8 cellular contexts compared by ENCODE assay signal in the genomic region with DNA sequence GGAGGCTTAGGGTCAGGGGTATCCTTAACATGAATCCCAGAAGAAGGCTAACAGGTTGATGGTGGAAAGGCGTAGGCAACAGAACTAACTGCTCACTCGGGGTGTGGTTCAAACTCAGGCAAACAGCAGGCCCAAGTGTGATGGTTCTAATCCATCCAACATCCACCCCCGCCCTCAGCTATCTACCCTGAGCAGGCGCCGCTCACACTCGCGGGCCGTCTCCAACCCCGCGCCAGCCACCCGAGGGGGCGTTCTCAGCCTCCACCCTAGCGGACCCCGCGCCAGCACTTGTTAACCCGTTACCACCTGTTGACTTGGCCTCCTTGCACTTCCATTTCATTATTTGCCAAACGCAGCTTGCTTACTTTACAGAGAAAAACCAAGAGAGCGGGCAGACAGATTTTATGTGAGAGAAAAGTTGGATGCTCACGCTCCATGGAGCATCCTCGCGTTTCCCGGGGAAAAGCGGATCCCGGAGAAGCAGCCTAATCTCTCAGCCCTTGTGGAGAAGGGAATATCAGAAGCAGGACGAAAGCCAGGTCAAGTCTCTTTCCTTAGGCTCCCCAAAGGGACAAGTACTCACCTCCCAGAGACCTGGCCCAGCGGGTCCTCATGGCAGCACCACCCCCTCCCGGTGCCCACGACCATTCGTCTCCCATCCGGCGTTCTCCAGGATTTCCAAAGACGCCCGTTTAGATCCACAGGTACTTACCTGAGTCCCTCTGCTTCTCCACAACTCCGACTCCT. TPM values are rescaled to one million over a fixed set of nuclear protein-coding genes. Genes with fewer than 3 reads are reported as not detected.
A peak's percentile ranks its signal among the peaks of the same experiment; 100 is the strongest.
DNase-seq lines count a peak whose midpoint lies in the region; ATAC-seq and TF ChIP-seq lines count a peak whose summit lies in the region.

No MANE protein-coding gene starts in this region.

- H3K27ac Mint-ChIP-seq in stimulated activated naive CD8-positive, alpha-beta T cell treated with anti-CD3 and anti-CD28 coated beads, Interleukin-15, amount 100 ng/mL, for 72 hours = no peak overlapping the region

- H3K4me1 Mint-ChIP-seq in activated T-cell treated with anti-CD3 and anti-CD28 coated beads, Interleukin-2, amount 50 U/mL, for 4 hours (ENCODE audit: low read depth) = peaks cover 21% of the 10 kb centered on the region
- peaks cover 26% of the 10 kb centered on the region for H3K4me1 Mint-ChIP-seq in stimulated activated naive CD8-positive, alpha-beta T cell treated with anti-CD3 and anti-CD28 coated beads, Interleukin-15, amount 100 ng/mL, for 72 hours

- TF ChIP-seq POLR2A in GM18505 (IDR thresholded peaks at IDR 0.05; ENCODE audit: borderline replicate concordance, extremely low read depth, insufficient read depth, insufficient read length) = no peak

- H3K9me3 Mint-ChIP-seq in activated T-cell treated with anti-CD3 and anti-CD28 coated beads, Interleukin-2, amount 50 U/mL, for 4 hours = no peaks in the 10 kb centered on the region
- no peaks in the 10 kb centered on the region for H3K9me3 Mint-ChIP-seq in stimulated activated naive CD8-positive, alpha-beta T cell treated with anti-CD3 and anti-CD28 coated beads, Interleukin-15, amount 100 ng/mL, for 72 hours

- no peak for DNase-seq in activated T-cell treated with anti-CD3 and anti-CD28 coated beads, Interleukin-2, amount 50 U/mL, for 4 hours
- DNase-seq in activated T-cell treated with anti-CD3 and anti-CD28 coated beads for 4 hours (no peak), astrocyte of the hippocampus (ENCODE audit: low read depth, low spot score) (peak; percentile 26), iPS-NIHi11 (ENCODE audit: low spot score) (peak; percentile 43), cerebellar nuclear complex (lab: John Stamatoyannopoulos, UW) (no peak), KBM-7 (no peak)
- no peak for DNase-seq in stimulated activated naive CD8-positive, alpha-beta T cell treated with anti-CD3 and anti-CD28 coated beads, Interleukin-15, amount 100 ng/mL, for 72 hours

- peak overlapping the region; percentile 69 for H3K4me3 Mint-ChIP-seq in activated T-cell treated with anti-CD3 and anti-CD28 coated beads, Interleukin-2, amount 50 U/mL, for 4 hours
- H3K4me3 Mint-ChIP-seq in stimulated activated naive CD8-positive, alpha-beta T cell treated with anti-CD3 and anti-CD28 coated beads, Interleukin-15, amount 100 ng/mL, for 72 hours = peak overlapping the region; percentile 77 to 81

- in situ Hi-C loops in KBM-7 (cut with MboI; ENCODE audit: low pct_unique_long_range_greater_than_20kb, low sequenced_read_pairs) = no loop called here

- H3K36me3 Mint-ChIP-seq in activated T-cell treated with anti-CD3 and anti-CD28 coated beads, Interleukin-2, amount 50 U/mL, for 4 hours (ENCODE audit: insufficient read depth) = no peaks in the 10 kb centered on the region

- ATAC-seq in activated T-cell treated with anti-CD3 and anti-CD28 coated beads, Interleukin-2, amount 50 U/mL, for 4 hours = no peak
- ATAC-seq in stimulated activated naive CD8-positive, alpha-beta T cell treated with anti-CD3 and anti-CD28 coated beads, Interleukin-15, amount 100 ng/mL, for 72 hours = no peak
- no peak for ATAC-seq in GM18505 (IDR thresholded peaks at IDR 0.05; ENCODE audit: unreplicated experiment)

- peaks cover 48% of the 10 kb centered on the region for H3K27me3 Mint-ChIP-seq in activated T-cell treated with anti-CD3 and anti-CD28 coated beads, Interleukin-2, amount 50 U/mL, for 4 hours (ENCODE audit: low read depth)
- peaks cover 74% of the 10 kb centered on the region for H3K27me3 Mint-ChIP-seq in stimulated activated naive CD8-positive, alpha-beta T cell treated with anti-CD3 and anti-CD28 coated beads, Interleukin-15, amount 100 ng/mL, for 72 hours

RNA-seq across cellular contexts. Expression of gene SNCA, which starts 0.8 kb away (rescaled TPM):
- 1 to 10 TPM in 1 of 3 donors, under 1 TPM in 2; 0.37 to 1.2 (median 0.60) TPM for total RNA-seq in activated T-cell treated with anti-CD3 and anti-CD28 coated beads, Interleukin-2, amount 50 U/mL, for 4 hours

RNA-seq across cellular contexts. Expression of gene MMRN1, which starts 58.5 kb away (rescaled TPM):
- total RNA-seq in activated T-cell treated with anti-CD3 and anti-CD28 coated beads, Interleukin-2, amount 50 U/mL, for 4 hours = under 1 TPM; 0.18 to 0.23 (median 0.19) TPM

Comparison
In these comparisons a context has a peak if more than half of its experiments do, and no peak if none do; other contexts are left out.
1. DNase-seq: peak in astrocyte of the hippocampus (single experiment) and iPS-NIHi11 (single experiment); none in activated T-cell treated with anti-CD3 and anti-CD28 coated beads, Interleukin-2, amount 50 U/mL, for 4 hours (single experiment), activated T-cell treated with anti-CD3 and anti-CD28 coated beads for 4 hours (single experiment), stimulated activated naive CD8-positive, alpha-beta T cell treated with anti-CD3 and anti-CD28 coated beads, Interleukin-15, amount 100 ng/mL, for 72 hours (0 of 2), cerebellar nuclear complex (0 of 2) and KBM-7 (single experiment).